Comparison of ENCODE assay signal across 1 cellular context in the genomic region with DNA sequence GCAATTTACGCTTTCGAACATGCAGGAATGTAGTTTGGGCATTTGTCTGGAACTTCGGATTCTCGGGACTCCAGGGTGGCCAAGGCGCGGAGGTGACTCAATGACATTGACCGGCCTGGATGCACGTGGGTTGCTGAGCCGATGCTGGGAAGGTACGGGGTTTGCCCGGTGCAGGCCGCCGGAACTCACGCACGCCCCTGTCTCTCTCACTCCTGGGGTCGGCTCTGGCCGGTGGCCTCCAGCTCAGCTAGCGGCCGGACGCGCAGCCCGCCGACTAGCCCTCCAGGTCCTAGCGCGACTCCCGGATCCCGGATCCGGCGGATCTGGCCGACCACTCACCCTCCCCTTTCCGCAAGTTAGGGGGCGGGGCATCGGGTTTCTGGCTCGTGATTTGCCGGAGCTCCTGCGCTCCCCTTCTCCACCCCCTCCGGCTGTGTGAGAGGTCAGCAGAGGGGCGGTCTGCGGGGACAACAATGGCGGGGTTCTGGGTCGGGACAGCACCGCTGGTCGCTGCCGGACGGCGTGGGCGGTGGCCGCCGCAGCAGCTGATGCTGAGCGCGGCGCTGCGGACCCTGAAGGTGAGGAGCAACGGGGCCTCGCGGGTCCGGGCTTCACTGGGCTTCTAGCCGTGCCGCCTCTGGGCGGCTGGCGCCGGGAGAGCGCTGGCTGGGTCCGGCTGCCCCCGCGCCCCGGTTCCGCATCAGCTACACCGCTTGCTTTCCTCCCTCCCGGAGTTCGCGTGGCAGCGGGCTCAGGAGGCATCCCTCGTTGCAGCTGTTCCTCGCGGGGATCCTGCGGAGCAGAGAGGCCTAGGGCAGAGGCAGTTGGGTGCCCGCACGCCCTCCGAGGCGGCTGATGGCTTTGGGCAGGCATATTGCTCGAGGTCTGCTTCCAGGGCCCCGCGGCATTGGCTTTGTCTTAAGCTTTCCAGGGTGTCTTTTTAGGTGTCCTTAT.
TF ChIP-seq lines count a peak whose summit lies in the region.

PCCA (plus strand) TSS at position 446 of the 954 bp plus-strand sequence; CDS start at position 474, 28 bp downstream.

TF ChIP-seq in GM12878, 131 proteins besides CTCF, POLR2A, EP300 and RAD21 (continued from another document and continues in another):
- TF ChIP-seq, protein P1, sequence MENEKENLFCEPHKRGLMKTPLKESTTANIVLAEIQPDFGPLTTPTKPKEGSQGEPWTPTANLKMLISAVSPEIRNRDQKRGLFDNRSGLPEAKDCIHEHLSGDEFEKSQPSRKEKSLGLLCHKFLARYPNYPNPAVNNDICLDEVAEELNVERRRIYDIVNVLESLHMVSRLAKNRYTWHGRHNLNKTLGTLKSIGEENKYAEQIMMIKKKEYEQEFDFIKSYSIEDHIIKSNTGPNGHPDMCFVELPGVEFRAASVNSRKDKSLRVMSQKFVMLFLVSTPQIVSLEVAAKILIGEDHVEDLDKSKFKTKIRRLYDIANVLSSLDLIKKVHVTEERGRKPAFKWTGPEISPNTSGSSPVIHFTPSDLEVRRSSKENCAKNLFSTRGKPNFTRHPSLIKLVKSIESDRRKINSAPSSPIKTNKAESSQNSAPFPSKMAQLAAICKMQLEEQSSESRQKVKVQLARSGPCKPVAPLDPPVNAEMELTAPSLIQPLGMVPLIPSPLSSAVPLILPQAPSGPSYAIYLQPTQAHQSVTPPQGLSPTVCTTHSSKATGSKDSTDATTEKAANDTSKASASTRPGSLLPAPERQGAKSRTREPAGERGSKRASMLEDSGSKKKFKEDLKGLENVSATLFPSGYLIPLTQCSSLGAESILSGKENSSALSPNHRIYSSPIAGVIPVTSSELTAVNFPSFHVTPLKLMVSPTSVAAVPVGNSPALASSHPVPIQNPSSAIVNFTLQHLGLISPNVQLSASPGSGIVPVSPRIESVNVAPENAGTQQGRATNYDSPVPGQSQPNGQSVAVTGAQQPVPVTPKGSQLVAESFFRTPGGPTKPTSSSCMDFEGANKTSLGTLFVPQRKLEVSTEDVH (IDR thresholded peaks at IDR 0.05; ENCODE audit: low read depth, partially characterized antibody) = no peak
- TF ChIP-seq PAX5 (IDR thresholded peaks at IDR 0.05; ENCODE audit: borderline replicate concordance, low read depth, low read length) (peak; percentile 32; the same call in 1 of the 2 replicates), IKZF2 (IDR thresholded peaks at IDR 0.05) (peak in 1 of 2 experiments; percentile 8; a peak in 1 of 4 replicates), SRF (IDR thresholded peaks at IDR 0.05; ENCODE audit: low read depth in 2 of 2, low read length in 2 of 2) (0 out of 4 replicates have a peak, but pooled peaks of 1 of the 2 experiments have one; percentile 4), MTA2 (IDR thresholded peaks at IDR 0.05; ENCODE audit: low read depth) (no peak), HDAC2 (IDR thresholded peaks at IDR 0.05) (no peak), NFXL1 (IDR thresholded peaks at IDR 0.05; ENCODE audit: borderline replicate concordance) (no peak), JUNB (IDR thresholded peaks at IDR 0.05) (no peak), HCFC1 (IDR thresholded peaks at IDR 0.05; ENCODE audit: low read length) (peak; percentile 17; the same call in 1 of the 2 replicates), RELA (IDR thresholded peaks at IDR 0.05; ENCODE audit: borderline replicate concordance, partially characterized antibody) (peak; percentile 55), CBX5 (IDR thresholded peaks at IDR 0.05; ENCODE audit: low read depth) (0 out of 2 replicates have a peak, but pooled peaks have one; percentile 79), HDGF (IDR thresholded peaks at IDR 0.05) (0 out of 2 replicates have a peak, but pooled peaks have one; percentile 60), LARP7 (IDR thresholded peaks at IDR 0.05) (peak; percentile 21; the same call in 1 of the 2 replicates), RCOR1 (conservative IDR thresholded peaks at IDR 0.05; ENCODE audit: low read depth, low read length) (no peak), MYC (IDR thresholded peaks at IDR 0.05; ENCODE audit: insufficient read depth, insufficient read length, insufficient replicate concordance, low read length, severe bottlenecking) (peak; percentile 77), RB1 (IDR thresholded peaks at IDR 0.05; ENCODE audit: borderline replicate concordance) (0 out of 2 replicates have a peak, but pooled peaks have one; percentile 47), ATF2 (IDR thresholded peaks at IDR 0.05; ENCODE audit: low read length) (no peak), CREB1 (IDR thresholded peaks at IDR 0.05; ENCODE audit: low read depth) (peak; percentile 49; the same call in 1 of the 2 replicates), RFX5 (IDR thresholded peaks at IDR 0.05; ENCODE audit: low read depth, low read length) (peak; percentile 33; the same call in 1 of the 2 replicates), SMAD5 (IDR thresholded peaks at IDR 0.05; ENCODE audit: low read depth) (no peak; the same call in 1 of the 2 replicates), ZZZ3 (IDR thresholded peaks at IDR 0.05; ENCODE audit: control insufficient read depth, insufficient read length, low read depth) (no peak), GABPA (IDR thresholded peaks at IDR 0.05; ENCODE audit: low read depth) (peak; percentile 82), SPI1 (IDR thresholded peaks at IDR 0.05; ENCODE audit: borderline replicate concordance, insufficient read depth, low read depth, low read length) (no peak), BMI1 (IDR thresholded peaks at IDR 0.05; ENCODE audit: borderline replicate concordance) (no peak), MXI1 (IDR thresholded peaks at IDR 0.05; ENCODE audit: low read depth, low read length) (peak; percentile 55), BHLHE40 (IDR thresholded peaks at IDR 0.05; ENCODE audit: borderline replicate concordance in 1 of 2, low read depth in 2 of 2, low read length in 1 of 2) (peak in 1 of 2 experiments; percentile 74; a peak in 3 of 4 replicates), NFYA (IDR thresholded peaks at IDR 0.05; ENCODE audit: borderline replicate concordance, low read depth, low read length) (no peak), CHD2 (IDR thresholded peaks at IDR 0.05; ENCODE audit: borderline replicate concordance, low read depth, low read length) (peak; percentile 71), BCL11A (IDR thresholded peaks at IDR 0.05; ENCODE audit: low read depth, low read length) (0 out of 2 replicates have a peak, but pooled peaks have one; percentile 3), IRF4 (IDR thresholded peaks at IDR 0.05; ENCODE audit: low read depth, low read length) (peak; percentile 75; the same call in 1 of the 2 replicates), TCF12 (IDR thresholded peaks at IDR 0.05; ENCODE audit: low read depth, low read length) (0 out of 2 replicates have a peak, but pooled peaks have one; percentile 23), RUNX3 (IDR thresholded peaks at IDR 0.05; ENCODE audit: low read length) (peak; percentile 74), NBN (IDR thresholded peaks at IDR 0.05) (0 out of 2 replicates have a peak, but pooled peaks have one; percentile 50), EGR1 (IDR thresholded peaks at IDR 0.05; ENCODE audit: borderline replicate concordance in 1 of 2, low read depth in 2 of 2, low read length in 2 of 2) (peak in 1 of 2 experiments; percentile 91; a peak in 2 of 3 replicates), NR2C1 (IDR thresholded peaks at IDR 0.05) (peak; percentile 80), CBFB (IDR thresholded peaks at IDR 0.05; ENCODE audit: low read depth) (no peak), MEF2A (IDR thresholded peaks at IDR 0.05; ENCODE audit: insufficient read depth, low read depth, low read length) (no peak), EED (IDR thresholded peaks at IDR 0.05; ENCODE audit: low read depth) (0 out of 2 replicates have a peak, but pooled peaks have one; percentile 25), NR2F1 (conservative IDR thresholded peaks at IDR 0.05) (peak; percentile 95)
- TF ChIP-seq, protein P2, sequence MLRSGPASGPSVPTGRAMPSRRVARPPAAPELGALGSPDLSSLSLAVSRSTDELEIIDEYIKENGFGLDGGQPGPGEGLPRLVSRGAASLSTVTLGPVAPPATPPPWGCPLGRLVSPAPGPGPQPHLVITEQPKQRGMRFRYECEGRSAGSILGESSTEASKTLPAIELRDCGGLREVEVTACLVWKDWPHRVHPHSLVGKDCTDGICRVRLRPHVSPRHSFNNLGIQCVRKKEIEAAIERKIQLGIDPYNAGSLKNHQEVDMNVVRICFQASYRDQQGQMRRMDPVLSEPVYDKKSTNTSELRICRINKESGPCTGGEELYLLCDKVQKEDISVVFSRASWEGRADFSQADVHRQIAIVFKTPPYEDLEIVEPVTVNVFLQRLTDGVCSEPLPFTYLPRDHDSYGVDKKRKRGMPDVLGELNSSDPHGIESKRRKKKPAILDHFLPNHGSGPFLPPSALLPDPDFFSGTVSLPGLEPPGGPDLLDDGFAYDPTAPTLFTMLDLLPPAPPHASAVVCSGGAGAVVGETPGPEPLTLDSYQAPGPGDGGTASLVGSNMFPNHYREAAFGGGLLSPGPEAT (IDR thresholded peaks at IDR 0.05; ENCODE audit: low read depth) = peak; percentile 86; the same call in 1 of the 2 replicates
- TF ChIP-seq, protein P3, sequence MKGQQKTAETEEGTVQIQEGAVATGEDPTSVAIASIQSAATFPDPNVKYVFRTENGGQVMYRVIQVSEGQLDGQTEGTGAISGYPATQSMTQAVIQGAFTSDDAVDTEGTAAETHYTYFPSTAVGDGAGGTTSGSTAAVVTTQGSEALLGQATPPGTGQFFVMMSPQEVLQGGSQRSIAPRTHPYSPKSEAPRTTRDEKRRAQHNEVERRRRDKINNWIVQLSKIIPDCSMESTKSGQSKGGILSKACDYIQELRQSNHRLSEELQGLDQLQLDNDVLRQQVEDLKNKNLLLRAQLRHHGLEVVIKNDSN (IDR thresholded peaks at IDR 0.05; ENCODE audit: borderline replicate concordance, extremely low read length, insufficient read depth, low read depth, low read length) = no peak
- TF ChIP-seq, protein P4, sequence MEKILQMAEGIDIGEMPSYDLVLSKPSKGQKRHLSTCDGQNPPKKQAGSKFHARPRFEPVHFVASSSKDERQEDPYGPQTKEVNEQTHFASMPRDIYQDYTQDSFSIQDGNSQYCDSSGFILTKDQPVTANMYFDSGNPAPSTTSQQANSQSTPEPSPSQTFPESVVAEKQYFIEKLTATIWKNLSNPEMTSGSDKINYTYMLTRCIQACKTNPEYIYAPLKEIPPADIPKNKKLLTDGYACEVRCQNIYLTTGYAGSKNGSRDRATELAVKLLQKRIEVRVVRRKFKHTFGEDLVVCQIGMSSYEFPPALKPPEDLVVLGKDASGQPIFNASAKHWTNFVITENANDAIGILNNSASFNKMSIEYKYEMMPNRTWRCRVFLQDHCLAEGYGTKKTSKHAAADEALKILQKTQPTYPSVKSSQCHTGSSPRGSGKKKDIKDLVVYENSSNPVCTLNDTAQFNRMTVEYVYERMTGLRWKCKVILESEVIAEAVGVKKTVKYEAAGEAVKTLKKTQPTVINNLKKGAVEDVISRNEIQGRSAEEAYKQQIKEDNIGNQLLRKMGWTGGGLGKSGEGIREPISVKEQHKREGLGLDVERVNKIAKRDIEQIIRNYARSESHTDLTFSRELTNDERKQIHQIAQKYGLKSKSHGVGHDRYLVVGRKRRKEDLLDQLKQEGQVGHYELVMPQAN (conservative IDR thresholded peaks at IDR 0.05) = peak; percentile 66
- TF ChIP-seq, protein P5, sequence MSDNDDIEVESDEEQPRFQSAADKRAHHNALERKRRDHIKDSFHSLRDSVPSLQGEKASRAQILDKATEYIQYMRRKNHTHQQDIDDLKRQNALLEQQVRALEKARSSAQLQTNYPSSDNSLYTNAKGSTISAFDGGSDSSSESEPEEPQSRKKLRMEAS (IDR thresholded peaks at IDR 0.05; ENCODE audit: low read depth, low read length) = peak; percentile 56; the same call in 1 of the 2 replicates
- TF ChIP-seq, protein P6, sequence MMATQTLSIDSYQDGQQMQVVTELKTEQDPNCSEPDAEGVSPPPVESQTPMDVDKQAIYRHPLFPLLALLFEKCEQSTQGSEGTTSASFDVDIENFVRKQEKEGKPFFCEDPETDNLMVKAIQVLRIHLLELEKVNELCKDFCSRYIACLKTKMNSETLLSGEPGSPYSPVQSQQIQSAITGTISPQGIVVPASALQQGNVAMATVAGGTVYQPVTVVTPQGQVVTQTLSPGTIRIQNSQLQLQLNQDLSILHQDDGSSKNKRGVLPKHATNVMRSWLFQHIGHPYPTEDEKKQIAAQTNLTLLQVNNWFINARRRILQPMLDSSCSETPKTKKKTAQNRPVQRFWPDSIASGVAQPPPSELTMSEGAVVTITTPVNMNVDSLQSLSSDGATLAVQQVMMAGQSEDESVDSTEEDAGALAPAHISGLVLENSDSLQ (IDR thresholded peaks at IDR 0.05) = no peak
- TF ChIP-seq, protein P7, sequence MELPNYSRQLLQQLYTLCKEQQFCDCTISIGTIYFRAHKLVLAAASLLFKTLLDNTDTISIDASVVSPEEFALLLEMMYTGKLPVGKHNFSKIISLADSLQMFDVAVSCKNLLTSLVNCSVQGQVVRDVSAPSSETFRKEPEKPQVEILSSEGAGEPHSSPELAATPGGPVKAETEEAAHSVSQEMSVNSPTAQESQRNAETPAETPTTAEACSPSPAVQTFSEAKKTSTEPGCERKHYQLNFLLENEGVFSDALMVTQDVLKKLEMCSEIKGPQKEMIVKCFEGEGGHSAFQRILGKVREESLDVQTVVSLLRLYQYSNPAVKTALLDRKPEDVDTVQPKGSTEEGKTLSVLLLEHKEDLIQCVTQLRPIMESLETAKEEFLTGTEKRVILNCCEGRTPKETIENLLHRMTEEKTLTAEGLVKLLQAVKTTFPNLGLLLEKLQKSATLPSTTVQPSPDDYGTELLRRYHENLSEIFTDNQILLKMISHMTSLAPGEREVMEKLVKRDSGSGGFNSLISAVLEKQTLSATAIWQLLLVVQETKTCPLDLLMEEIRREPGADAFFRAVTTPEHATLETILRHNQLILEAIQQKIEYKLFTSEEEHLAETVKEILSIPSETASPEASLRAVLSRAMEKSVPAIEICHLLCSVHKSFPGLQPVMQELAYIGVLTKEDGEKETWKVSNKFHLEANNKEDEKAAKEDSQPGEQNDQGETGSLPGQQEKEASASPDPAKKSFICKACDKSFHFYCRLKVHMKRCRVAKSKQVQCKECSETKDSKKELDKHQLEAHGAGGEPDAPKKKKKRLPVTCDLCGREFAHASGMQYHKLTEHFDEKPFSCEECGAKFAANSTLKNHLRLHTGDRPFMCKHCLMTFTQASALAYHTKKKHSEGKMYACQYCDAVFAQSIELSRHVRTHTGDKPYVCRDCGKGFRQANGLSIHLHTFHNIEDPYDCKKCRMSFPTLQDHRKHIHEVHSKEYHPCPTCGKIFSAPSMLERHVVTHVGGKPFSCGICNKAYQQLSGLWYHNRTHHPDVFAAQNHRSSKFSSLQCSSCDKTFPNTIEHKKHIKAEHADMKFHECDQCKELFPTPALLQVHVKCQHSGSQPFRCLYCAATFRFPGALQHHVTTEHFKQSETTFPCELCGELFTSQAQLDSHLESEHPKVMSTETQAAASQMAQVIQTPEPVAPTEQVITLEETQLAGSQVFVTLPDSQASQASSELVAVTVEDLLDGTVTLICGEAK (IDR thresholded peaks at IDR 0.05; ENCODE audit: borderline replicate concordance) = peak; percentile 73; the same call in 1 of the 2 replicates
